In the genomic region with DNA sequence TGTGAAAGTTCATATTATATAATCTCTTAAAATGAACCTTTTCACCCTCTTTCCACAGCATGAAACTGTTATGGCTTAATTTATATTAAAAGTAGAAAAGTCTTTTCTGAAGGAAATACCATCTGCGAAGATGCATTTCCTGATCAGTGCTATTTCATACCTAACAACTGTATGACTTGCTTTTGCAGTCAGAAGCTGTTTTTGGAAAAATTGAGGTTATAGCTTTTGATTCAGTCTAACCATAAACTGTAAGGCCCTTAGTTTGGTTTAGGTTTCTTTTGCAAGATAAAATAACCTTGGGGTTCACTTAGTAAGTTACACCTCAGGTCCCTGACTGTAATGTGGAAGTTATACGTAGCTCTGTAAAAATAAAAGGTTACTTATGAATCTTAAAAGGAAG, we compare ENCODE assay signal across 22 cellular contexts. TPM values are rescaled to one million over a fixed set of nuclear protein-coding genes. Genes with fewer than 3 reads are reported as not detected.
DNase-seq lines count a peak whose midpoint lies in the region; ATAC-seq lines count a peak whose summit lies in the region.
"Had no signal": no experiment of that assay in that cellular context is flagged by ENCODE, and none has a peak within 500 bp of the region (broad histone marks: within the 10 kb centered on the region; RNA-seq: fewer than 3 reads in every experiment).

No MANE protein-coding gene starts in this region.

- H3K27ac ChIP-seq in CD4-positive, CD25-positive, alpha-beta regulatory T cell (ENCODE audit: insufficient read depth, low read length, poor library complexity, severe bottlenecking) = peak overlapping the region; percentile 30
- H3K27ac ChIP-seq in CD4-positive, alpha-beta memory T cell (ENCODE audit: low read depth, low read length) = no peak overlapping the region
- H3K27ac ChIP-seq: epithelial cell of prostate, heart right ventricle, SK-N-MC, thoracic aorta had no signal

- CTCF ChIA-PET in CD4-positive, alpha-beta memory T cell (lab: Charles Lee; ENCODE audit: partially characterized antibody) = no interaction called here

- H3K4me3 Mint-ChIP-seq in CD4-positive, CD25-positive, alpha-beta regulatory T cell = peak overlapping the region in 1 of 4 donors; percentile 36
- peak overlapping the region in 4 of 8 donors; percentile 2 to 64 (median 34) for H3K4me3 Mint-ChIP-seq in CD4-positive, alpha-beta memory T cell
- no peak overlapping the region for H3K4me3 Mint-ChIP-seq in activated T-helper 2 cell treated with anti-CD3 and anti-CD28 coated beads, Interferon-gamma antibody, Interleukin-2, Interleukin-4, amounts not matched to agents 10 μg/mL and 5 μg/mL and 100 μg/mL, durations not matched to agents 14 hours and 24 hours and 36 hours (ENCODE audit: low read depth)
- H3K4me3 Mint-ChIP-seq in naive thymus-derived CD8-positive, alpha-beta T cell = peak overlapping the region in 6 of 10 donors; percentile 1 to 78 (median 42)
- H3K4me3 Mint-ChIP-seq: mesothelial cell of epicardium, nephron progenitor cell, WTC11 had no signal

- H3K9me3 Mint-ChIP-seq in CD4-positive, CD25-positive, alpha-beta regulatory T cell = no peaks in the 10 kb centered on the region
- H3K9me3 Mint-ChIP-seq in CD4-positive, alpha-beta memory T cell = no peaks in the 10 kb centered on the region
- no peaks in the 10 kb centered on the region for H3K9me3 Mint-ChIP-seq in activated T-helper 2 cell treated with anti-CD3 and anti-CD28 coated beads, Interferon-gamma antibody, Interleukin-2, Interleukin-4, amounts not matched to agents 10 μg/mL and 5 μg/mL and 100 μg/mL, durations not matched to agents 14 hours and 24 hours and 36 hours
- H3K9me3 Mint-ChIP-seq in naive thymus-derived CD8-positive, alpha-beta T cell = no peaks in the 10 kb centered on the region
- H3K9me3 Mint-ChIP-seq: mesothelial cell of epicardium, nephron progenitor cell, WTC11 had no signal

- no peak for ATAC-seq in CD4-positive, CD25-positive, alpha-beta regulatory T cell (ENCODE audit: low read depth in 2 of 2)
- peak; percentile 28 to 43 for ATAC-seq in naive thymus-derived CD8-positive, alpha-beta T cell
- ATAC-seq in GM18858 (IDR thresholded peaks at IDR 0.05; ENCODE audit: unreplicated experiment) = no peak
- ATAC-seq: sciatic nerve, WTC11 had no signal

- no peak overlapping the region for H3K4me3 ChIP-seq in CD4-positive, CD25-positive, alpha-beta regulatory T cell (ENCODE audit: low read depth, low read length)
- H3K4me3 ChIP-seq in CD4-positive, alpha-beta memory T cell (ENCODE audit: low read length in 2 of 2) = no peak overlapping the region
- H3K4me3 ChIP-seq: heart right ventricle, SK-N-MC, thoracic aorta had no signal

- H3K36me3 Mint-ChIP-seq in CD4-positive, CD25-positive, alpha-beta regulatory T cell = peaks cover 3% of the 10 kb centered on the region
- peaks cover 3% of the 10 kb centered on the region in 2 donors for H3K36me3 Mint-ChIP-seq in CD4-positive, alpha-beta memory T cell
- peaks cover 11% of the 10 kb centered on the region for H3K36me3 Mint-ChIP-seq in activated T-helper 2 cell treated with anti-CD3 and anti-CD28 coated beads, Interferon-gamma antibody, Interleukin-2, Interleukin-4, amounts not matched to agents 10 μg/mL and 5 μg/mL and 100 μg/mL, durations not matched to agents 14 hours and 24 hours and 36 hours (ENCODE audit: low read depth)
- H3K36me3 Mint-ChIP-seq in naive thymus-derived CD8-positive, alpha-beta T cell = peaks cover 0 to 19% (median 0%) of the 10 kb centered on the region in 3 donors
- H3K36me3 Mint-ChIP-seq: WTC11 had no signal

- peaks cover 13 to 47% (median 22%) of the 10 kb centered on the region in 4 donors for H3K4me1 Mint-ChIP-seq in CD4-positive, CD25-positive, alpha-beta regulatory T cell
- peaks cover 23 to 35% (median 29%) of the 10 kb centered on the region in 4 donors for H3K4me1 Mint-ChIP-seq in CD4-positive, alpha-beta memory T cell
- peaks cover 22% of the 10 kb centered on the region for H3K4me1 Mint-ChIP-seq in activated T-helper 2 cell treated with anti-CD3 and anti-CD28 coated beads, Interferon-gamma antibody, Interleukin-2, Interleukin-4, amounts not matched to agents 10 μg/mL and 5 μg/mL and 100 μg/mL, durations not matched to agents 14 hours and 24 hours and 36 hours (ENCODE audit: low read depth)
- peaks cover 17 to 43% (median 36%) of the 10 kb centered on the region in 4 donors for H3K4me1 Mint-ChIP-seq in naive thymus-derived CD8-positive, alpha-beta T cell
- H3K4me1 Mint-ChIP-seq: mesothelial cell of epicardium, nephron progenitor cell had no signal

- H3K36me3 ChIP-seq in CD4-positive, CD25-positive, alpha-beta regulatory T cell (ENCODE audit: control insufficient read depth, insufficient read depth, low read length) = peaks cover 16% of the 10 kb centered on the region
- no peaks in the 10 kb centered on the region for H3K36me3 ChIP-seq in CD4-positive, alpha-beta memory T cell (ENCODE audit: insufficient read depth, low read length)
- H3K36me3 ChIP-seq: thoracic aorta had no signal

- H3K27ac Mint-ChIP-seq in CD4-positive, CD25-positive, alpha-beta regulatory T cell = peak overlapping the region in 2 of 3 donors; percentile 63 to 71
- peak overlapping the region in 6 of 7 donors; percentile 2 to 72 (median 65) for H3K27ac Mint-ChIP-seq in CD4-positive, alpha-beta memory T cell
- H3K27ac Mint-ChIP-seq in activated T-helper 2 cell treated with anti-CD3 and anti-CD28 coated beads, Interferon-gamma antibody, Interleukin-2, Interleukin-4, amounts not matched to agents 10 μg/mL and 5 μg/mL and 100 μg/mL, durations not matched to agents 14 hours and 24 hours and 36 hours = peak overlapping the region; percentile 10
- H3K27ac Mint-ChIP-seq in naive thymus-derived CD8-positive, alpha-beta T cell = peak overlapping the region in 9 of 10 donors; percentile 54 to 89 (median 71)
- H3K27ac Mint-ChIP-seq: mesothelial cell of epicardium, nephron progenitor cell, WTC11 had no signal

- no peaks in the 10 kb centered on the region for H3K27me3 Mint-ChIP-seq in CD4-positive, CD25-positive, alpha-beta regulatory T cell
- no peaks in the 10 kb centered on the region for H3K27me3 Mint-ChIP-seq in CD4-positive, alpha-beta memory T cell
- peaks cover 4% of the 10 kb centered on the region for H3K27me3 Mint-ChIP-seq in activated T-helper 2 cell treated with anti-CD3 and anti-CD28 coated beads, Interferon-gamma antibody, Interleukin-2, Interleukin-4, amounts not matched to agents 10 μg/mL and 5 μg/mL and 100 μg/mL, durations not matched to agents 14 hours and 24 hours and 36 hours (ENCODE audit: low read depth)
- H3K27me3 Mint-ChIP-seq in naive thymus-derived CD8-positive, alpha-beta T cell = no peaks in the 10 kb centered on the region

- H3K27me3 ChIP-seq in CD4-positive, CD25-positive, alpha-beta regulatory T cell (ENCODE audit: control insufficient read depth, insufficient read depth, low read length) = no peaks in the 10 kb centered on the region
- no peaks in the 10 kb centered on the region for H3K27me3 ChIP-seq in CD4-positive, alpha-beta memory T cell (ENCODE audit: insufficient read depth, low read length)
- H3K27me3 ChIP-seq: heart right ventricle had no signal

- no peaks in the 10 kb centered on the region for H3K9me3 ChIP-seq in CD4-positive, CD25-positive, alpha-beta regulatory T cell (ENCODE audit: control insufficient read depth in 2 of 2, low read length in 2 of 2)
- no peaks in the 10 kb centered on the region for H3K9me3 ChIP-seq in CD4-positive, alpha-beta memory T cell (ENCODE audit: control insufficient read depth in 1 of 2, low read length in 2 of 2)
- H3K9me3 ChIP-seq: Caco-2, heart right ventricle, thoracic aorta had no signal

- H3K4me1 ChIP-seq in CD4-positive, CD25-positive, alpha-beta regulatory T cell (ENCODE audit: control insufficient read depth, insufficient read depth, low read length, poor library complexity, severe bottlenecking) = peaks cover 4% of the 10 kb centered on the region
- H3K4me1 ChIP-seq in CD4-positive, alpha-beta memory T cell (ENCODE audit: insufficient read depth, low read length) = peaks cover 21% of the 10 kb centered on the region
- H3K4me1 ChIP-seq: Caco-2 had no signal

- POLR2A ChIA-PET in CD4-positive, alpha-beta memory T cell (lab: Charles Lee; ENCODE audit: partially characterized antibody) = interaction anchor here (0.9 kb wide), 1 partner anchor 23 kb away, joined by 5 read pairs; a partner anchor contains a TSS
- POLR2A ChIA-PET in naive thymus-derived CD8-positive, alpha-beta T cell (lab: Charles Lee) = no interaction called here

- intact Hi-C loops in CD4-positive, alpha-beta memory T cell (cut with micrococcal nuclease) = loop anchor here (2.0 kb wide), 1 partner anchor 23 kb away; a partner anchor contains a TSS
- intact Hi-C loops in activated T-helper 2 cell treated with anti-CD3 and anti-CD28 coated beads, Interferon-gamma antibody, Interleukin-2, Interleukin-4, amounts not matched to agents 10 μg/mL and 5 μg/mL and 100 μg/mL, durations not matched to agents 14 hours and 24 hours and 36 hours (cut with micrococcal nuclease) = no loop called here

- DNase-seq in CD4-positive, CD25-positive, alpha-beta regulatory T cell = no peak
- DNase-seq in CD4-positive, alpha-beta memory T cell = no peak
- no peak for DNase-seq in activated T-helper 2 cell treated with anti-CD3 and anti-CD28 coated beads, Interferon-gamma antibody, Interleukin-2, Interleukin-4, amounts not matched to agents 10 μg/mL and 5 μg/mL and 100 μg/mL, durations not matched to agents 14 hours and 24 hours and 36 hours (ENCODE audit: low spot score)
- DNase-seq in naive thymus-derived CD8-positive, alpha-beta T cell = no peak
- no peak for DNase-seq in stimulated activated CD4-positive, alpha-beta T cell treated with anti-CD3 and anti-CD28 coated beads, Interleukin-1b, Interleukin-23, amount 100 ng/mL, for 48 hours
- no peak for DNase-seq in C1 segment of cervical spinal cord (lab: John Stamatoyannopoulos, UW)
- DNase-seq: anterior cingulate cortex, Caco-2, caudate nucleus, DMS79 treated with DMSO at 0.1 percent for 48 hours, heart right ventricle, Karpas-422, NCI-H1694 treated with DMSO at 0.1 percent for 48 hours, nephron progenitor cell, T-helper 9 cell had no signal

RNA-seq across cellular contexts. Expression of a gene that starts 22.7 kb away (rescaled TPM):
- total RNA-seq in CD4-positive, CD25-positive, alpha-beta regulatory T cell = 258 TPM
- polyA plus RNA-seq in CD4-positive, CD25-positive, alpha-beta regulatory T cell = 10 to 100 TPM; 30.1 to 69.1 (median 48.9) TPM
- total RNA-seq in CD4-positive, alpha-beta memory T cell = 10 to 100 TPM; 91.8 to 96.6 TPM
- 10 to 100 TPM; 27.0 to 41.3 TPM for polyA plus RNA-seq in CD4-positive, alpha-beta memory T cell
- 23.6 and 24.6 TPM in 2 replicates for total RNA-seq in activated T-helper 2 cell treated with anti-CD3 and anti-CD28 coated beads, Interferon-gamma antibody, Interleukin-2, Interleukin-4, amounts not matched to agents 10 μg/mL and 5 μg/mL and 100 μg/mL, durations not matched to agents 14 hours and 24 hours and 36 hours
- 100 to 1,000 TPM; 105 to 106 TPM for total RNA-seq in naive thymus-derived CD8-positive, alpha-beta T cell
- polyA plus RNA-seq in naive thymus-derived CD8-positive, alpha-beta T cell = 10 to 100 TPM; 18.9 to 34.6 (median 28.1) TPM

Comparison
In these comparisons a context has a peak if more than half of its experiments do, and no peak if none do; other contexts are left out.
1. ATAC-seq: peak in naive thymus-derived CD8-positive, alpha-beta T cell (2 of 2); none in CD4-positive, CD25-positive, alpha-beta regulatory T cell (0 of 2) and GM18858 (single experiment).
2. H3K27ac Mint-ChIP-seq: peak in every context shown above with its lines; median percentile 71 in naive thymus-derived CD8-positive, alpha-beta T cell; 67 in CD4-positive, CD25-positive, alpha-beta regulatory T cell; 65 in CD4-positive, alpha-beta memory T cell; 10 in activated T-helper 2 cell treated with anti-CD3 and anti-CD28 coated beads, Interferon-gamma antibody, Interleukin-2, Interleukin-4, amounts not matched to agents 10 μg/mL and 5 μg/mL and 100 μg/mL, durations not matched to agents 14 hours and 24 hours and 36 hours.